9 cellular contexts compared by ENCODE assay signal in genomic region chr1:206489980-206490534, GRCh38. TPM values are rescaled to one million over a fixed set of nuclear protein-coding genes. Genes with fewer than 3 reads are reported as not detected.
DNase-seq lines count a peak whose midpoint lies in the region; ATAC-seq, FAIRE-seq and TF ChIP-seq lines count a peak whose summit lies in the region.
"Had no signal": no experiment of that assay in that cellular context is flagged by ENCODE, and none has a peak within 500 bp of the region (broad histone marks: within the 10 kb centered on the region; RNA-seq: fewer than 3 reads in every experiment).

No MANE protein-coding gene starts in this region.

- CTCF ChIA-PET in endothelial cell of umbilical vein (lab: Charles Lee): interaction anchor here (0.5 to 3.3 kb wide), 33 partner anchors 9 to 492 kb away, joined by 3 to 85 read pairs (median 5); partner anchors contain the start of genes DYRK3, EIF2D and RASSF5

- H3K9me3 ChIP-seq in DOHH2 (ENCODE audit: control insufficient read depth, insufficient read depth, low read length): no peaks in the 10 kb centered on the region
- no peaks in the 10 kb centered on the region for H3K9me3 ChIP-seq in NT2/D1 (ENCODE audit: insufficient read depth, low read length)
- no peaks in the 10 kb centered on the region for H3K9me3 ChIP-seq in endothelial cell of umbilical vein (replicated peaks; ENCODE audit: control insufficient read depth, insufficient read depth, low read length)

- no peaks in the 10 kb centered on the region for H3K27me3 Mint-ChIP-seq in naive B cell

- dilution Hi-C loops in endothelial cell of umbilical vein (cut with MboI; ENCODE audit: extremely low pct_ligation_motif_present, low sequenced_read_pairs): no loop called here

- H2AFZ ChIP-seq in endothelial cell of umbilical vein (ENCODE audit: low read depth, low read length): no peak overlapping the region

- peaks cover 2 to 5% (median 3%) of the 10 kb centered on the region in 3 donors for H3K4me1 Mint-ChIP-seq in naive B cell

- H3K9me3 Mint-ChIP-seq in naive B cell: no peaks in the 10 kb centered on the region

- no peak overlapping the region for H3K4me3 ChIP-seq in DOHH2 (ENCODE audit: low read length)
- H3K4me3 ChIP-seq in NT2/D1 (ENCODE audit: insufficient read length, low read depth): no peak overlapping the region
- H3K4me3 ChIP-seq in endothelial cell of umbilical vein (replicated peaks in 1 of 3; ENCODE audit: insufficient read depth in 1 of 3, low read depth in 1 of 3, low read length in 3 of 3): no peak overlapping the region

- H3F3A ChIP-seq in DOHH2 (ENCODE audit: control insufficient read depth, insufficient read depth): no peaks in the 10 kb centered on the region

- H3K79me2 ChIP-seq in DOHH2 (ENCODE audit: control insufficient read depth, low read length) (no peaks in the 10 kb centered on the region), endothelial cell of umbilical vein (ENCODE audit: control insufficient read depth, insufficient read depth, low read length) (no peaks in the 10 kb centered on the region)

- intact Hi-C loops in endothelial cell of umbilical vein (cut with micrococcal nuclease): loop anchor here (1.0 to 10.0 kb wide), 5 partner anchors 54 to 425 kb away; no protein-coding TSS in a partner anchor

- POLR2A ChIA-PET in endothelial cell of umbilical vein (lab: Charles Lee): no interaction called here

- BruUV-seq in endothelial cell of umbilical vein (replicated peaks; lab: Mats Ljungman, UMichigan): no TSS peak

- H3K27ac ChIP-seq in DOHH2 (ENCODE audit: low read depth, low read length) (no peak overlapping the region), endothelial cell of umbilical vein (ENCODE audit: insufficient read depth, low read depth, low read length) (no peak overlapping the region)

- no peak overlapping the region for H3K27ac Mint-ChIP-seq in naive B cell

- DNase-seq in NT2/D1 (ENCODE audit: low read depth, low spot score) (peak; percentile 82), endothelial cell of umbilical vein (ENCODE audit: low read depth, low spot score) (peak; percentile 59), naive B cell (peak; percentile 48)
- peak; percentile 78 for DNase-seq in activated CD8-positive, alpha-beta memory T cell treated with anti-CD3 and anti-CD28 coated beads, Interleukin-2, amount 50 U/mL, for 4 hours
- DNase-seq in stimulated activated naive CD8-positive, alpha-beta T cell treated with anti-CD3 and anti-CD28 coated beads, Interleukin-15, Interleukin-2, amounts not matched to agents 100 U/mL and 50 U/mL, for 24 hours: peak; percentile 87

- H3K36me3 Mint-ChIP-seq in naive B cell: peaks cover 12 to 29% of the 10 kb centered on the region in 2 donors

- no peak overlapping the region for H3K4me2 ChIP-seq in DOHH2 (ENCODE audit: low read length)
- no peak overlapping the region for H3K4me2 ChIP-seq in endothelial cell of umbilical vein (ENCODE audit: insufficient read depth, low read length)

- no peak overlapping the region for H3K4me3 Mint-ChIP-seq in naive B cell

- TF ChIP-seq POLR2A in endothelial cell of umbilical vein (IDR thresholded peaks at IDR 0.05; ENCODE audit: low read depth, low read length): no peak

- H3K27me3 ChIP-seq in DOHH2 (ENCODE audit: control insufficient read depth, low read length) (no peaks in the 10 kb centered on the region), NT2/D1 (ENCODE audit: insufficient read depth, insufficient read length) (no peaks in the 10 kb centered on the region), endothelial cell of umbilical vein (ENCODE audit: control insufficient read depth in 2 of 2, insufficient read depth in 2 of 2, low read length in 2 of 2) (no peaks in the 10 kb centered on the region)

- peaks cover 13% of the 10 kb centered on the region; the same call in 1 of the 2 replicates for H3K36me3 ChIP-seq in DOHH2 (ENCODE audit: control insufficient read depth, low read length)
- peaks cover 55% of the 10 kb centered on the region for H3K36me3 ChIP-seq in NT2/D1 (ENCODE audit: insufficient read depth, insufficient read length, low read length)
- peaks cover 2 to 30% of the 10 kb centered on the region in 2 experiments for H3K36me3 ChIP-seq in endothelial cell of umbilical vein (ENCODE audit: control insufficient read depth in 2 of 2, extremely low read depth in 1 of 2, insufficient read depth in 2 of 2, low read length in 2 of 2)

- H3K9ac ChIP-seq in NT2/D1 (ENCODE audit: insufficient read length, low read depth) (peak overlapping the region; percentile 52), endothelial cell of umbilical vein (replicated peaks; ENCODE audit: extremely low read depth, insufficient read depth, low read length) (no peak overlapping the region)

- H4K20me1 ChIP-seq in DOHH2 (ENCODE audit: control insufficient read depth, insufficient read depth, low read depth, low read length) (peaks cover 2% of the 10 kb centered on the region; the same call in 1 of the 2 replicates), endothelial cell of umbilical vein (replicated peaks; ENCODE audit: control insufficient read depth, extremely low read depth, insufficient read depth, low read length) (no peaks in the 10 kb centered on the region)

- peak; percentile 64 for ATAC-seq in HG03342 (IDR thresholded peaks at IDR 0.05; ENCODE audit: unreplicated experiment)
- peak; percentile 62 to 74 for ATAC-seq in naive B cell (ENCODE audit: low read depth in 2 of 2)
- peak; percentile 86 for ATAC-seq in stimulated activated naive CD8-positive, alpha-beta T cell treated with anti-CD3 and anti-CD28 coated beads, Interleukin-15, Interleukin-2, amounts not matched to agents 100 U/mL and 50 U/mL, for 24 hours
- no peak for ATAC-seq in HG02970 (IDR thresholded peaks at IDR 0.05; ENCODE audit: low FRiP score, unreplicated experiment)

- no peaks in the 10 kb centered on the region for H3K9me1 ChIP-seq in endothelial cell of umbilical vein (replicated peaks; ENCODE audit: control insufficient read depth, extremely low read depth, insufficient read depth, low read length)

- FAIRE-seq in endothelial cell of umbilical vein (lab: Jason Lieb, UNC): peak; percentile 75
- FAIRE-seq: endometrium had no signal

- H3K9me2 ChIP-seq in DOHH2 (replicated peaks; ENCODE audit: control insufficient read depth, low read length): no peaks in the 10 kb centered on the region

- peak; percentile 94 for TF ChIP-seq CTCF in DOHH2 (IDR thresholded peaks at IDR 0.05; ENCODE audit: low read depth, low read length, poor library complexity, severe bottlenecking)
- peak; percentile 83 to 92 for TF ChIP-seq CTCF in endothelial cell of umbilical vein (IDR thresholded peaks at IDR 0.05; ENCODE audit: extremely low read depth in 1 of 2, insufficient read depth in 1 of 2, low read depth in 1 of 2, low read length in 2 of 2)

- H3K4me1 ChIP-seq in DOHH2 (ENCODE audit: control insufficient read depth, low read length) (peaks cover 5% of the 10 kb centered on the region), NT2/D1 (ENCODE audit: insufficient read depth, insufficient read length) (peaks cover 7% of the 10 kb centered on the region), endothelial cell of umbilical vein (ENCODE audit: control insufficient read depth, extremely low read depth, insufficient read depth, low read length) (peaks cover 8% of the 10 kb centered on the region)

TF ChIP-seq in endothelial cell of umbilical vein, 7 proteins besides CTCF, POLR2A, EP300 and RAD21:
- no peak for TF ChIP-seq POLR2AphosphoS5 (IDR thresholded peaks at IDR 0.05; ENCODE audit: insufficient read depth, low read depth, low read length)
- TF ChIP-seq MYC (IDR thresholded peaks at IDR 0.05; ENCODE audit: low read depth, low read length): no peak
- TF ChIP-seq GATA2 (IDR thresholded peaks at IDR 0.05; ENCODE audit: insufficient read depth, insufficient read length, low read depth, low read length): no peak
- no peak for TF ChIP-seq MAX (IDR thresholded peaks at IDR 0.05; ENCODE audit: insufficient read depth, insufficient read length)
- no peak for TF ChIP-seq EZH2 (IDR thresholded peaks at IDR 0.05; ENCODE audit: borderline replicate concordance, low read depth, low read length, severe bottlenecking)
- TF ChIP-seq JUN (IDR thresholded peaks at IDR 0.05; ENCODE audit: borderline replicate concordance, insufficient read depth, insufficient read length, low read depth): no peak
- no peak for TF ChIP-seq FOS (IDR thresholded peaks at IDR 0.05; ENCODE audit: borderline replicate concordance, insufficient read depth, low read length)
TF ChIP-seq in endothelial cell of umbilical vein: peak in this region for 0.

RNA-seq across cellular contexts. Expression of gene RASSF5, which starts 17.3 kb away (rescaled TPM):
- 0.44 and 0.60 TPM in 2 replicates for total RNA-seq in endothelial cell of umbilical vein
- polyA plus RNA-seq in endothelial cell of umbilical vein (0.19 and 0.23 TPM in 2 replicates), naive B cell (ENCODE audit: low read depth in 6 of 6) (100 to 1,000 TPM; 116 to 166 (median 146) TPM)
- 0.30 and 0.36 TPM in 2 replicates for polyA plus RNA-seq in endothelial cell of umbilical vein (2011; cell fraction: cytosol; rRNA removed)
- 0.59 and 0.88 TPM in 2 replicates for polyA plus RNA-seq in endothelial cell of umbilical vein (2011; cell fraction: nucleus; rRNA removed)
- polyA plus RNA-seq in endothelial cell of umbilical vein (2012): 0.29 and 0.44 TPM in 2 replicates
- 1.3 and 3.1 TPM in 2 replicates for polyA minus RNA-seq in endothelial cell of umbilical vein
- 8.6 TPM for polyA minus RNA-seq in endothelial cell of umbilical vein (2011; cell fraction: cytosol; rRNA and poly(A)+ RNA removed)
- polyA minus RNA-seq in endothelial cell of umbilical vein (2011; cell fraction: nucleus; rRNA and poly(A)+ RNA removed): 0.29 and 0.53 TPM in 2 replicates

RNA-seq across cellular contexts. Expression of gene IKBKE, which starts 19.8 kb away (rescaled TPM):
- 16.2 and 20.7 TPM in 2 replicates for total RNA-seq in endothelial cell of umbilical vein
- 17.8 and 17.9 TPM in 2 replicates for polyA plus RNA-seq in endothelial cell of umbilical vein
- polyA plus RNA-seq in endothelial cell of umbilical vein (2011; cell fraction: cytosol; rRNA removed): 16.1 and 18.1 TPM in 2 replicates
- polyA plus RNA-seq in endothelial cell of umbilical vein (2011; cell fraction: nucleus; rRNA removed): 45.7 and 46.0 TPM in 2 replicates
- 18.6 and 18.9 TPM in 2 replicates for polyA plus RNA-seq in endothelial cell of umbilical vein (2012)
- 26.2 and 29.4 TPM in 2 replicates for polyA minus RNA-seq in endothelial cell of umbilical vein
- 6.2 TPM for polyA minus RNA-seq in endothelial cell of umbilical vein (2011; cell fraction: cytosol; rRNA and poly(A)+ RNA removed)
- polyA minus RNA-seq in endothelial cell of umbilical vein (2011; cell fraction: nucleus; rRNA and poly(A)+ RNA removed): 25.1 and 26.3 TPM in 2 replicates
- polyA plus RNA-seq in naive B cell (ENCODE audit: low read depth in 6 of 6): 10 to 100 TPM in 5 of 6 donors, 1 to 10 TPM in 1; 10.0 to 32.6 (median 14.2) TPM

Comparison
In these comparisons a context has a peak if more than half of its experiments do, and no peak if none do; other contexts are left out.
1. RNA of gene RASSF5, which starts 17.3 kb away (polyA plus RNA-seq): 116 to 166 TPM in naive B cell; 0.19 to 0.88 TPM in endothelial cell of umbilical vein; every median in the first group is over 10 times any median in the second.
2. Peak in every context shown above with its lines, with median percentiles within 50 percentile points of each other: DNase-seq.